8 cellular contexts compared by ENCODE assay signal in genomic region chr10:17644485-17644964, GRCh38. TPM values are rescaled to one million over a fixed set of nuclear protein-coding genes. Genes with fewer than 3 reads are reported as not detected.
DNase-seq lines count a peak whose midpoint lies in the region; ATAC-seq and TF ChIP-seq lines count a peak whose summit lies in the region.

No MANE protein-coding gene starts in this region.

- H3K4me3 Mint-ChIP-seq in T-helper 2 cell treated with Interferon-gamma antibody and Interleukin-4, amounts not matched to agents 5 μg/mL and 100 μg/mL, for 36 hours: peak overlapping the region; percentile 95

- no peak for TF ChIP-seq CTCF in fibroblast of mammary gland (conservative IDR thresholded peaks at IDR 0.05; ENCODE audit: control insufficient read depth, insufficient read depth, low read depth, low read length)
- TF ChIP-seq CTCF in osteoblast (IDR thresholded peaks at IDR 0.05; ENCODE audit: extremely low read depth, low read depth, low read length): no peak

- peaks cover 23% of the 10 kb centered on the region for H3K4me1 ChIP-seq in osteoblast (ENCODE audit: insufficient read depth, low read length)

- peak overlapping the region; percentile 100 for H3K27ac Mint-ChIP-seq in T-helper 2 cell treated with Interferon-gamma antibody and Interleukin-4, amounts not matched to agents 5 μg/mL and 100 μg/mL, for 36 hours

- peaks cover 63% of the 10 kb centered on the region for H3K79me2 ChIP-seq in osteoblast (ENCODE audit: insufficient read depth, low read length)

- peaks cover 11% of the 10 kb centered on the region for H4K20me1 ChIP-seq in osteoblast (ENCODE audit: insufficient read depth, low read length)

- H3K9me3 Mint-ChIP-seq in T-helper 2 cell treated with Interferon-gamma antibody and Interleukin-4, amounts not matched to agents 5 μg/mL and 100 μg/mL, for 36 hours: no peaks in the 10 kb centered on the region

- ATAC-seq in GM19455 (IDR thresholded peaks at IDR 0.05; ENCODE audit: unreplicated experiment) (peak; percentile 38), HG03469 (IDR thresholded peaks at IDR 0.05; ENCODE audit: unreplicated experiment) (peak; percentile 7)

- H3K9me3 ChIP-seq in osteoblast (ENCODE audit: low read depth, low read length): no peaks in the 10 kb centered on the region

- H2AFZ ChIP-seq in osteoblast (ENCODE audit: low read length): peak overlapping the region; percentile 95

- peaks cover 2% of the 10 kb centered on the region for H3K36me3 ChIP-seq in osteoblast (ENCODE audit: insufficient read depth, low read length)

- DNase-seq in DMS 273 (lab: John Stamatoyannopoulos, UW; ENCODE audit: unreplicated experiment) (peak; percentile 88), fibroblast of mammary gland (ENCODE audit: low read depth) (peak; percentile 49), osteoblast (ENCODE audit: insufficient read length, low spot score, missing footprints) (peak; percentile 2), HPDE6-E6E7 (ENCODE audit: extremely low spot score) (no peak), epidermal melanocyte (ENCODE audit: insufficient read length, low spot score) (no peak)
- DNase-seq in T-helper 2 cell treated with Interferon-gamma antibody and Interleukin-4, amounts not matched to agents 5 μg/mL and 100 μg/mL, for 36 hours (ENCODE audit: low spot score): no peak

- peak overlapping the region; percentile 88 for H3K4me2 ChIP-seq in osteoblast (ENCODE audit: insufficient read depth, low read length)

- H3K36me3 Mint-ChIP-seq in T-helper 2 cell treated with Interferon-gamma antibody and Interleukin-4, amounts not matched to agents 5 μg/mL and 100 μg/mL, for 36 hours (ENCODE audit: low read depth): peaks cover 38% of the 10 kb centered on the region

- H3K27me3 Mint-ChIP-seq in T-helper 2 cell treated with Interferon-gamma antibody and Interleukin-4, amounts not matched to agents 5 μg/mL and 100 μg/mL, for 36 hours (ENCODE audit: low read depth): no peaks in the 10 kb centered on the region

- peaks cover 41% of the 10 kb centered on the region for H3K4me1 Mint-ChIP-seq in T-helper 2 cell treated with Interferon-gamma antibody and Interleukin-4, amounts not matched to agents 5 μg/mL and 100 μg/mL, for 36 hours (ENCODE audit: low read depth)

- H3K4me3 ChIP-seq in fibroblast of mammary gland (ENCODE audit: control insufficient read depth, low read depth, low read length): peak overlapping the region; percentile 98
- peak overlapping the region; percentile 86 for H3K4me3 ChIP-seq in osteoblast (ENCODE audit: insufficient read depth, low read length)

- no peaks in the 10 kb centered on the region for H3K27me3 ChIP-seq in osteoblast (ENCODE audit: insufficient read depth, low read length)

- H3K27ac ChIP-seq in osteoblast (ENCODE audit: low read depth, low read length): peak overlapping the region; percentile 99

RNA-seq across cellular contexts. Expression of gene STAM, which starts 0.6 kb away (rescaled TPM):
- 45.6 and 56.0 TPM in 2 replicates for total RNA-seq in osteoblast

RNA-seq across cellular contexts. Expression of gene HACD1, which starts 27.4 kb away (rescaled TPM):
- 26.8 and 30.0 TPM in 2 replicates for total RNA-seq in osteoblast

Comparison
In these comparisons a context has a peak if more than half of its experiments do, and no peak if none do; other contexts are left out.
1. DNase-seq: peak in DMS 273 (single experiment), fibroblast of mammary gland (single experiment) and osteoblast (single experiment); none in T-helper 2 cell treated with Interferon-gamma antibody and Interleukin-4, amounts not matched to agents 5 μg/mL and 100 μg/mL, for 36 hours (single experiment), HPDE6-E6E7 (single experiment) and epidermal melanocyte (single experiment).